In genomic region chr1:56916630-56917029, GRCh38 we compare ENCODE assay signal across 8 cellular contexts. TPM values are rescaled to one million over a fixed set of nuclear protein-coding genes. Genes with fewer than 3 reads are reported as not detected.
"Had no signal": no experiment of that assay in that cellular context is flagged by ENCODE, and none has a peak within 500 bp of the region (broad histone marks: within the 10 kb centered on the region; RNA-seq: fewer than 3 reads in every experiment).

No MANE protein-coding gene starts in this region.

- H3K9me3 Mint-ChIP-seq: GM23338, H9 had no signal

- DNase-seq: H9, HCEC 1CT, IMR-90 had no signal

- H3K4me3 ChIP-seq: GM23338, K562 had no signal

- H3K4me3 Mint-ChIP-seq: GM23338, H9 had no signal

- H3K27ac Mint-ChIP-seq: GM23338, H9 had no signal

- H3K4me1 Mint-ChIP-seq: GM23338 had no signal

- H3K27ac ChIP-seq: HL-60 had no signal

- ATAC-seq: GM23338, K562 had no signal

RNA-seq across cellular contexts. Expression of gene C8B, which starts 49.2 kb away (rescaled TPM):
- total RNA-seq: GM23338, H1, H9, HT1080, IMR-90, K562 had no signal
- polyA plus RNA-seq: GM23338, H1, IMR-90, K562 had no signal
